In the genomic region with DNA sequence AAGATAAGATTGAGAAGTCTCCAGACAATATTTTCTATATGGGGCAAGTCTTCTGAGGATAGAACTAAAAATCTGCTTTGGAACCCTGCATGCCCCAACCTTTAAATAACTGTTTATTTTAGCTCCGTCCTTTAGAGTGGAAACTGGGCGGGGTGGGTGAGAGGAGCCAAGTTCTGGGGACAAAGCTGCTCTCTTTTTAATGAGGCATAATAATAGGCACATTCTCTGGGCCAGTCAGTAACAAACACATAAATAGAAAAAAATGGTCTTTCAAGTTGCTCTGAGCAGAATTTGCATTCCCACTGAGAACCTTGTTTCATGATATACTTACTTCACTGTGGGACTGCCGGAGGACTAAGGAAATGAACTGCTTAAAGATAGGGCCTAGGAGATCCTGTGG, we compare ENCODE assay signal across 20 cellular contexts. TPM values are rescaled to one million over a fixed set of nuclear protein-coding genes. Genes with fewer than 3 reads are reported as not detected.
DNase-seq lines count a peak whose midpoint lies in the region; ATAC-seq and TF ChIP-seq lines count a peak whose summit lies in the region.
"Had no signal": no experiment of that assay in that cellular context is flagged by ENCODE, and none has a peak within 500 bp of the region (broad histone marks: within the 10 kb centered on the region; RNA-seq: fewer than 3 reads in every experiment).

No MANE protein-coding gene starts in this region.

- DNase-seq in C1 segment of cervical spinal cord (lab: John Stamatoyannopoulos, UW) (peak in 9 of 14 donors; percentile 7 to 41 (median 13)), anterior cingulate cortex (lab: John Stamatoyannopoulos, UW) (peak in 41 of 58 donors; percentile 8 to 87 (median 37)), heart left ventricle (peak in 4 of 5 donors; percentile 49 to 69 (median 58)), immature natural killer cell (no peak), lower lobe of right lung (no peak), Peyer's patch (no peak)
- DNase-seq: activated B cell treated with CpG ODN at 0.5 μM for 24 hours; activated T-cell treated with anti-CD3 and anti-CD28 coated beads, Interleukin-2, amount 50 U/mL, for 72 hours; brain microvascular endothelial cell; DMS153; Karpas-422; NCI-H1092; NCI-H2081; NCI-H524 had no signal

- H3K27me3 Mint-ChIP-seq in immature natural killer cell (ENCODE audit: low read depth in 3 of 3), result peaks cover 0 to 2% (median 0%) of the 10 kb centered on the region in 3 donors
- H3K27me3 Mint-ChIP-seq: activated B cell treated with CpG ODN at 0.5 μM for 24 hours; activated naive CD4-positive, alpha-beta T cell treated with anti-CD3 and anti-CD28 coated beads, Interleukin-2, amount 50 U/mL, for 24 hours had no signal

- H3K4me1 Mint-ChIP-seq in immature natural killer cell, result no peaks in the 10 kb centered on the region
- H3K4me1 Mint-ChIP-seq: activated B cell treated with CpG ODN at 0.5 μM for 24 hours; activated naive CD4-positive, alpha-beta T cell treated with anti-CD3 and anti-CD28 coated beads, Interleukin-2, amount 50 U/mL, for 24 hours had no signal

- WGBS in heart left ventricle, 4 donors, result 14 to 27% (median 18%) methylated on average over 3 of the region's 3 CpGs

- no peak overlapping the region for H3K4me3 Mint-ChIP-seq in immature natural killer cell
- H3K4me3 Mint-ChIP-seq: activated B cell treated with CpG ODN at 0.5 μM for 24 hours; activated naive CD4-positive, alpha-beta T cell treated with anti-CD3 and anti-CD28 coated beads, Interleukin-2, amount 50 U/mL, for 24 hours; activated T-cell treated with anti-CD3 and anti-CD28 coated beads, Interleukin-2, amount 50 U/mL, for 72 hours had no signal

- peaks cover 0 to 7% (median 2%) of the 10 kb centered on the region in 6 donors for H3K9me3 Mint-ChIP-seq in immature natural killer cell

- peaks cover 18 to 48% (median 41%) of the 10 kb centered on the region in 3 donors for H3K36me3 Mint-ChIP-seq in immature natural killer cell

- intact Hi-C loops in heart left ventricle (cut with DNase I) (loop anchor here in 1 of 10 donors (10.0 kb wide), 1 partner anchor 208 kb away; no protein-coding TSS in a partner anchor), lower lobe of right lung (cut with DNase I) (no loop called here)

- ATAC-seq in heart left ventricle (peak; percentile 81 to 93 (median 90)), lower lobe of right lung (no peak), GM21526 (IDR thresholded peaks at IDR 0.05; ENCODE audit: low FRiP score, unreplicated experiment) (no peak)
- ATAC-seq: activated T-cell treated with anti-CD3 and anti-CD28 coated beads, Interleukin-2, amount 50 U/mL, for 72 hours had no signal

- H3K4me1 ChIP-seq in heart left ventricle, result peaks cover 0 to 25% (median 10%) of the 10 kb centered on the region in 12 donors
- H3K4me1 ChIP-seq in parathyroid adenoma, result peaks cover 42% of the 10 kb centered on the region
- H3K4me1 ChIP-seq in lower lobe of right lung, result no peaks in the 10 kb centered on the region
- no peaks in the 10 kb centered on the region for H3K4me1 ChIP-seq in Peyer's patch
- H3K4me1 ChIP-seq: vagina had no signal

- no peak overlapping the region for H3K9ac ChIP-seq in parathyroid adenoma

- H3K9me3 ChIP-seq in heart left ventricle (peaks cover 0 to 5% (median 1%) of the 10 kb centered on the region in 12 donors), parathyroid adenoma (ENCODE audit: control insufficient read depth, low read length) (no peaks in the 10 kb centered on the region), lower lobe of right lung (no peaks in the 10 kb centered on the region), Peyer's patch (no peaks in the 10 kb centered on the region)
- H3K9me3 ChIP-seq: vagina had no signal

- no peak for TF ChIP-seq POLR2A in heart left ventricle (IDR thresholded peaks at IDR 0.05)
- no peak for TF ChIP-seq POLR2A in Peyer's patch (IDR thresholded peaks at IDR 0.05)

- peaks cover 6% of the 10 kb centered on the region for H3K79me2 ChIP-seq in parathyroid adenoma

- no peak overlapping the region for H3K4me3 ChIP-seq in heart left ventricle
- no peak overlapping the region for H3K4me3 ChIP-seq in parathyroid adenoma (ENCODE audit: low read depth, low read length)
- H3K4me3 ChIP-seq in lower lobe of right lung, result no peak overlapping the region
- H3K4me3 ChIP-seq in Peyer's patch, result no peak overlapping the region
- H3K4me3 ChIP-seq: SK-N-MC, vagina had no signal

- peak overlapping the region; percentile 40 for H2AFZ ChIP-seq in parathyroid adenoma

- peak overlapping the region; percentile 26 to 57 (median 42) for H3K27ac ChIP-seq in heart left ventricle
- peak overlapping the region; percentile 94 for H3K27ac ChIP-seq in parathyroid adenoma
- no peak overlapping the region for H3K27ac ChIP-seq in lower lobe of right lung
- no peak overlapping the region for H3K27ac ChIP-seq in Peyer's patch
- H3K27ac ChIP-seq: brain microvascular endothelial cell, C4-2B, SK-N-MC, vagina had no signal

- no peak overlapping the region for H3K4me2 ChIP-seq in parathyroid adenoma (ENCODE audit: low read length)

- H3K27me3 ChIP-seq in heart left ventricle (no peaks in the 10 kb centered on the region), parathyroid adenoma (ENCODE audit: control insufficient read depth, insufficient read depth, low read length) (no peaks in the 10 kb centered on the region), lower lobe of right lung (ENCODE audit: low read depth) (no peaks in the 10 kb centered on the region), Peyer's patch (no peaks in the 10 kb centered on the region)
- H3K27me3 ChIP-seq: brain microvascular endothelial cell, vagina had no signal

- H3K36me3 ChIP-seq in heart left ventricle (peaks cover 0 to 40% (median 25%) of the 10 kb centered on the region in 9 donors), parathyroid adenoma (ENCODE audit: control insufficient read depth, insufficient read depth, low read length) (peaks cover 3% of the 10 kb centered on the region), lower lobe of right lung (peaks cover 34% of the 10 kb centered on the region), Peyer's patch (peaks cover 0 to 39% (median 0%) of the 10 kb centered on the region in 3 donors)

- no peak for TF ChIP-seq CTCF in heart left ventricle (IDR thresholded peaks at IDR 0.05)
- no peak for TF ChIP-seq CTCF in parathyroid adenoma (IDR thresholded peaks at IDR 0.05)
- no peak for TF ChIP-seq CTCF in lower lobe of right lung (IDR thresholded peaks at IDR 0.05)
- no peak for TF ChIP-seq CTCF in Peyer's patch (IDR thresholded peaks at IDR 0.05)

- no peak overlapping the region for H3K27ac Mint-ChIP-seq in immature natural killer cell
- H3K27ac Mint-ChIP-seq: activated B cell treated with CpG ODN at 0.5 μM for 24 hours; activated naive CD4-positive, alpha-beta T cell treated with anti-CD3 and anti-CD28 coated beads, Interleukin-2, amount 50 U/mL, for 24 hours had no signal

RNA-seq across cellular contexts. Expression of gene KNOP1, which starts 51.6 kb away (rescaled TPM):
- total RNA-seq in heart left ventricle, result 10 to 100 TPM in 1 of 9 donors, 1 to 10 TPM in 8; 6.3 to 11.5 (median 7.9) TPM
- polyA plus RNA-seq in heart left ventricle, result 10 to 100 TPM in 1 of 2 donors, 1 to 10 TPM in 1; 9.1 to 12.1 TPM
- polyA plus RNA-seq in immature natural killer cell, result 1 to 10 TPM; 2.8 to 9.3 (median 3.6) TPM
- 10.9 TPM for total RNA-seq in lower lobe of right lung
- total RNA-seq in Peyer's patch, result 10 to 100 TPM in 3 of 4 donors, 1 to 10 TPM in 1; 10.0 to 26.1 (median 19.9) TPM

RNA-seq across cellular contexts. Expression of gene IQCK, which starts 51.6 kb away (rescaled TPM):
- total RNA-seq in heart left ventricle (10 to 100 TPM in 3 of 9 donors, 1 to 10 TPM in 6; 5.7 to 17.4 (median 9.0) TPM), lower lobe of right lung (14.1 TPM), Peyer's patch (10 to 100 TPM in 2 of 4 donors, 1 to 10 TPM in 2; 8.2 to 42.9 (median 10.3) TPM)
- polyA plus RNA-seq in heart left ventricle (1 to 10 TPM; 5.6 to 9.6 TPM), immature natural killer cell (1 to 10 TPM in 1 of 3 donors, under 1 TPM in 1, not detected in 1; 0.95 to 3.5 TPM)

Comparison
In these comparisons a context has a peak if more than half of its experiments do, and no peak if none do; other contexts are left out.
1. DNase-seq: peak in C1 segment of cervical spinal cord (9 of 14), anterior cingulate cortex (41 of 58) and heart left ventricle (4 of 5); none in immature natural killer cell (0 of 3), lower lobe of right lung (single experiment) and Peyer's patch (0 of 3).
2. ATAC-seq: peak in heart left ventricle (4 of 4); none in lower lobe of right lung (0 of 2) and GM21526 (single experiment).
3. H3K27ac ChIP-seq: peak in heart left ventricle (12 of 12) and parathyroid adenoma (single experiment); none in lower lobe of right lung (single experiment) and Peyer's patch (0 of 4).